ENCODE assay signal across 16 cellular contexts in genomic region chr18:79186649-79187048, GRCh38.
DNase-seq lines count a peak whose midpoint lies in the region; ATAC-seq and TF ChIP-seq lines count a peak whose summit lies in the region.
"Had no signal": no experiment of that assay in that cellular context is flagged by ENCODE, and none has a peak within 500 bp of the region (broad histone marks: within the 10 kb centered on the region; RNA-seq: fewer than 3 reads in every experiment).

No MANE protein-coding gene starts in this region.

- peaks cover 3% of the 10 kb centered on the region for H3K79me2 ChIP-seq in neural progenitor cell (ENCODE audit: low read depth)

- peaks cover 42% of the 10 kb centered on the region for H3K36me3 Mint-ChIP-seq in activated T-helper 17 cell treated with anti-CD3 and anti-CD28 coated beads, Interleukin-2, amount 50 U/mL, for 72 hours (ENCODE audit: low read depth)
- peaks cover 5% of the 10 kb centered on the region for H3K36me3 Mint-ChIP-seq in neural progenitor cell
- H3K36me3 Mint-ChIP-seq in stimulated activated memory B cell treated with anti-CD40 and anti-IgM and Interleukin-4, amounts not matched to agents 10 μg/mL and 1 μg/mL and 100 μg/mL, for 72 hours = peaks cover 36% of the 10 kb centered on the region

- no peak overlapping the region for H3K4me3 ChIP-seq in neural progenitor cell

- ATAC-seq in GM18867 (IDR thresholded peaks at IDR 0.05; ENCODE audit: unreplicated experiment) (peak; percentile 91), GM21423 (IDR thresholded peaks at IDR 0.05; ENCODE audit: unreplicated experiment) (peak; percentile 60), HG02938 (IDR thresholded peaks at IDR 0.05; ENCODE audit: unreplicated experiment) (peak; percentile 68)
- peak; percentile 37 for ATAC-seq in activated T-helper 17 cell treated with anti-CD3 and anti-CD28 coated beads, Interleukin-2, amount 50 U/mL, for 72 hours (replicated peaks)
- no peak for ATAC-seq in stimulated activated memory B cell treated with anti-CD40 and anti-IgM and Interleukin-4, amounts not matched to agents 10 μg/mL and 1 μg/mL and 100 μg/mL, for 72 hours
- ATAC-seq in stimulated activated naive CD8-positive, alpha-beta T cell treated with anti-CD3 and anti-CD28 coated beads, Interleukin-15, amount 100 ng/mL, for 72 hours = no peak
- ATAC-seq: activated CD8-positive, alpha-beta T cell treated with anti-CD3 and anti-CD28 coated beads, Interleukin-2, amount 10 ng/mL, durations not matched to agents 7 days and 5 days had no signal

- peaks cover 7% of the 10 kb centered on the region for H3F3A ChIP-seq in neural progenitor cell (ENCODE audit: low read depth)

- H3K36me3 ChIP-seq in neural progenitor cell = no peaks in the 10 kb centered on the region

- H4K20me1 ChIP-seq in neural progenitor cell (ENCODE audit: low read depth) = peaks cover 32% of the 10 kb centered on the region

- no peaks in the 10 kb centered on the region for H3K9me3 Mint-ChIP-seq in activated T-helper 17 cell treated with anti-CD3 and anti-CD28 coated beads, Interleukin-2, amount 50 U/mL, for 72 hours
- H3K9me3 Mint-ChIP-seq in neural progenitor cell = no peaks in the 10 kb centered on the region
- no peaks in the 10 kb centered on the region for H3K9me3 Mint-ChIP-seq in stimulated activated memory B cell treated with anti-CD40 and anti-IgM and Interleukin-4, amounts not matched to agents 10 μg/mL and 1 μg/mL and 100 μg/mL, for 72 hours
- H3K9me3 Mint-ChIP-seq in stimulated activated naive CD8-positive, alpha-beta T cell treated with anti-CD3 and anti-CD28 coated beads, Interleukin-15, amount 100 ng/mL, for 72 hours = no peaks in the 10 kb centered on the region
- H3K9me3 Mint-ChIP-seq: natural killer cell treated with Interleukin-12 subunit alpha and Interleukin-12 subunit beta and Interleukin-15 and Interleukin-18, amount 100 ng/mL, for 72 hours had no signal

- no peak overlapping the region for H3K27ac Mint-ChIP-seq in activated T-helper 17 cell treated with anti-CD3 and anti-CD28 coated beads, Interleukin-2, amount 50 U/mL, for 72 hours
- no peak overlapping the region for H3K27ac Mint-ChIP-seq in neural progenitor cell
- no peak overlapping the region for H3K27ac Mint-ChIP-seq in stimulated activated memory B cell treated with anti-CD40 and anti-IgM and Interleukin-4, amounts not matched to agents 10 μg/mL and 1 μg/mL and 100 μg/mL, for 72 hours
- H3K27ac Mint-ChIP-seq in stimulated activated naive CD8-positive, alpha-beta T cell treated with anti-CD3 and anti-CD28 coated beads, Interleukin-15, amount 100 ng/mL, for 72 hours = no peak overlapping the region
- H3K27ac Mint-ChIP-seq: activated CD8-positive, alpha-beta T cell treated with anti-CD3 and anti-CD28 coated beads, Interleukin-2, amount 10 ng/mL, durations not matched to agents 7 days and 5 days; natural killer cell treated with Interleukin-12 subunit alpha and Interleukin-12 subunit beta and Interleukin-15 and Interleukin-18, amount 100 ng/mL, for 72 hours had no signal

- no peak overlapping the region for H3K27ac ChIP-seq in neural progenitor cell
- H3K27ac ChIP-seq: epithelial cell of prostate, VCaP had no signal

- TF ChIP-seq CTCF in neural progenitor cell (IDR thresholded peaks at IDR 0.05) = no peak

- no peak overlapping the region for H3K4me3 Mint-ChIP-seq in activated T-helper 17 cell treated with anti-CD3 and anti-CD28 coated beads, Interleukin-2, amount 50 U/mL, for 72 hours
- H3K4me3 Mint-ChIP-seq in neural progenitor cell = no peak overlapping the region
- H3K4me3 Mint-ChIP-seq in stimulated activated memory B cell treated with anti-CD40 and anti-IgM and Interleukin-4, amounts not matched to agents 10 μg/mL and 1 μg/mL and 100 μg/mL, for 72 hours = no peak overlapping the region
- H3K4me3 Mint-ChIP-seq in stimulated activated naive CD8-positive, alpha-beta T cell treated with anti-CD3 and anti-CD28 coated beads, Interleukin-15, amount 100 ng/mL, for 72 hours = no peak overlapping the region
- H3K4me3 Mint-ChIP-seq: activated CD8-positive, alpha-beta T cell treated with anti-CD3 and anti-CD28 coated beads, Interleukin-2, amount 10 ng/mL, durations not matched to agents 7 days and 5 days; natural killer cell treated with Interleukin-12 subunit alpha and Interleukin-12 subunit beta and Interleukin-15 and Interleukin-18, amount 100 ng/mL, for 72 hours had no signal

- no peaks in the 10 kb centered on the region for H3K4me1 Mint-ChIP-seq in activated T-helper 17 cell treated with anti-CD3 and anti-CD28 coated beads, Interleukin-2, amount 50 U/mL, for 72 hours
- H3K4me1 Mint-ChIP-seq in neural progenitor cell = peaks cover 20% of the 10 kb centered on the region
- peaks cover 15% of the 10 kb centered on the region for H3K4me1 Mint-ChIP-seq in stimulated activated memory B cell treated with anti-CD40 and anti-IgM and Interleukin-4, amounts not matched to agents 10 μg/mL and 1 μg/mL and 100 μg/mL, for 72 hours
- H3K4me1 Mint-ChIP-seq in stimulated activated naive CD8-positive, alpha-beta T cell treated with anti-CD3 and anti-CD28 coated beads, Interleukin-15, amount 100 ng/mL, for 72 hours = peaks cover 5% of the 10 kb centered on the region

- H3K9ac ChIP-seq in neural progenitor cell = no peak overlapping the region

- no peak overlapping the region for H2AFZ ChIP-seq in neural progenitor cell (replicated peaks)

- no peaks in the 10 kb centered on the region for H3K27me3 Mint-ChIP-seq in activated T-helper 17 cell treated with anti-CD3 and anti-CD28 coated beads, Interleukin-2, amount 50 U/mL, for 72 hours
- H3K27me3 Mint-ChIP-seq in neural progenitor cell (ENCODE audit: insufficient read depth, low read depth) = no peaks in the 10 kb centered on the region
- H3K27me3 Mint-ChIP-seq in stimulated activated memory B cell treated with anti-CD40 and anti-IgM and Interleukin-4, amounts not matched to agents 10 μg/mL and 1 μg/mL and 100 μg/mL, for 72 hours = no peaks in the 10 kb centered on the region
- no peaks in the 10 kb centered on the region for H3K27me3 Mint-ChIP-seq in stimulated activated naive CD8-positive, alpha-beta T cell treated with anti-CD3 and anti-CD28 coated beads, Interleukin-15, amount 100 ng/mL, for 72 hours
- H3K27me3 Mint-ChIP-seq: natural killer cell treated with Interleukin-12 subunit alpha and Interleukin-12 subunit beta and Interleukin-15 and Interleukin-18, amount 100 ng/mL, for 72 hours had no signal

- no peaks in the 10 kb centered on the region for H3K9me3 ChIP-seq in neural progenitor cell (ENCODE audit: low read depth)

- H3K4me2 ChIP-seq in neural progenitor cell = no peak overlapping the region

- DNase-seq in neural progenitor cell (ENCODE audit: low spot score) = no peak
- DNase-seq in T1000 (lab: John Stamatoyannopoulos, UW) = no peak
- no peak for DNase-seq in stimulated activated naive CD8-positive, alpha-beta T cell treated with anti-CD3 and anti-CD28 coated beads, Interleukin-15, amount 100 ng/mL, for 72 hours
- DNase-seq: activated CD8-positive, alpha-beta T cell treated with anti-CD3 and anti-CD28 coated beads, Interleukin-2, amount 10 ng/mL, durations not matched to agents 7 days and 5 days; aorta; head of caudate nucleus; mammary epithelial cell; NCI-H2029 treated with DMSO at 0.1 percent for 48 hours had no signal

- H3K27me3 ChIP-seq in neural progenitor cell = no peaks in the 10 kb centered on the region

- H3K4me1 ChIP-seq in neural progenitor cell = peaks cover 10% of the 10 kb centered on the region

Comparison
In these comparisons a context has a peak if more than half of its experiments do, and no peak if none do; other contexts are left out.
1. ATAC-seq: peak in GM18867 (single experiment), GM21423 (single experiment), HG02938 (single experiment) and activated T-helper 17 cell treated with anti-CD3 and anti-CD28 coated beads, Interleukin-2, amount 50 U/mL, for 72 hours (single experiment); none in stimulated activated memory B cell treated with anti-CD40 and anti-IgM and Interleukin-4, amounts not matched to agents 10 μg/mL and 1 μg/mL and 100 μg/mL, for 72 hours (single experiment) and stimulated activated naive CD8-positive, alpha-beta T cell treated with anti-CD3 and anti-CD28 coated beads, Interleukin-15, amount 100 ng/mL, for 72 hours (single experiment).